8 cellular contexts compared by ENCODE assay signal in the genomic region with DNA sequence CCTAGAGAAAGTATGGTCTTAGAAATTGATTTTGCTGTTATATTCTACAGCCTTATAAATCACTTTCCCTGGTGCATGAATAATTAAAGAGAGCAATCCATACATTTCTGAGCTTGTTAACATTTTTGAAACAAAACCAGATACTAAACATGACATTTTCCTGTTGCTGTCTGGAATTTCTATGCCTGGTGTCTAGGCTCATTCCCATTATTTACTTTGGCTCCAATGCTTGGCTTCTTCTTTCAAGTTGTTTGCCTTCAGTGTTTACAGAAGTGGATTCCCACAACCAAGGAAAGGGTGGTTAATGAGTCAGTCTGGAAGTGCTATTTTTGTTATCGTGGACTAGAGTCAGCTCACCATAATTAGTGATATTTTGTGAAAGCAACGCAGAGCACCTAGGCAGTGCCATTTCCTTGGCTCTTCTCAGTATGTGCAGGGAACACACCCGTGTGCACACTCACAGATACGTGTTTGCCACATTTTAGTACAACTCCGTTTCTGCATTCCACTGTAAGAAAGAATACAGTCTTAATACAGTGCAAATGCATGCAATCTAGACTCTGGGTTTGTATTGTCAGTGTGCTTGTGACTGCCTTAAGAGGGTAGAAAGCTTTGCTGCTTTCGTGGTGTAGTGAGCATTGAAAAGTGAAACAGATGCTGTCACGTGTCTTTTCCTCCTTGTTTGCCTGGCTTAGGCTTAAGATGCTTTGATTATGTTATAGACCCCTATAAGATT.
DNase-seq lines count a peak whose midpoint lies in the region; TF ChIP-seq lines count a peak whose summit lies in the region.

No MANE protein-coding gene starts in this region.

- H3K4me1 Mint-ChIP-seq in activated T-helper 2 cell treated with anti-CD3 and anti-CD28 coated beads, Interferon-gamma antibody, Interleukin-2, Interleukin-4, amounts not matched to agents 10 μg/mL and 5 μg/mL and 100 μg/mL, durations not matched to agents 14 hours and 24 hours and 36 hours (ENCODE audit: low read depth), result no peaks in the 10 kb centered on the region

- peaks cover 24% of the 10 kb centered on the region for H3K27me3 Mint-ChIP-seq in activated T-helper 2 cell treated with anti-CD3 and anti-CD28 coated beads, Interferon-gamma antibody, Interleukin-2, Interleukin-4, amounts not matched to agents 10 μg/mL and 5 μg/mL and 100 μg/mL, durations not matched to agents 14 hours and 24 hours and 36 hours (ENCODE audit: low read depth)

- no peak overlapping the region for H3K4me3 Mint-ChIP-seq in activated T-helper 2 cell treated with anti-CD3 and anti-CD28 coated beads, Interferon-gamma antibody, Interleukin-2, Interleukin-4, amounts not matched to agents 10 μg/mL and 5 μg/mL and 100 μg/mL, durations not matched to agents 14 hours and 24 hours and 36 hours (ENCODE audit: low read depth)

- H3K9me3 ChIP-seq in ascending aorta, result no peaks in the 10 kb centered on the region
- no peaks in the 10 kb centered on the region for H3K9me3 ChIP-seq in testis

- H3K9me3 Mint-ChIP-seq in activated T-helper 2 cell treated with anti-CD3 and anti-CD28 coated beads, Interferon-gamma antibody, Interleukin-2, Interleukin-4, amounts not matched to agents 10 μg/mL and 5 μg/mL and 100 μg/mL, durations not matched to agents 14 hours and 24 hours and 36 hours, result no peaks in the 10 kb centered on the region

- no peak overlapping the region for H3K27ac Mint-ChIP-seq in activated T-helper 2 cell treated with anti-CD3 and anti-CD28 coated beads, Interferon-gamma antibody, Interleukin-2, Interleukin-4, amounts not matched to agents 10 μg/mL and 5 μg/mL and 100 μg/mL, durations not matched to agents 14 hours and 24 hours and 36 hours

- TF ChIP-seq CTCF in ascending aorta (IDR thresholded peaks at IDR 0.05) (no peak), testis (IDR thresholded peaks at IDR 0.05) (no peak)

- WGBS in testis, 2 donors, result 32 to 58% methylated on average over 7 of the region's 7 CpGs

- DNase-seq in DMS 273 (lab: John Stamatoyannopoulos, UW; ENCODE audit: unreplicated experiment) (peak; percentile 23), DMS 273 treated with DMSO at 0.1 percent for 48 hours (lab: John Stamatoyannopoulos, UW) (no peak), ascending aorta (ENCODE audit: low spot score in 2 of 2) (no peak), kidney glomerular epithelial cell (lab: John Stamatoyannopoulos, UW) (peak; percentile 96), testis (no peak), AML-193 (lab: John Stamatoyannopoulos, UW) (no peak), substantia nigra (lab: John Stamatoyannopoulos, UW) (no peak)
- no peak for DNase-seq in activated T-helper 2 cell treated with anti-CD3 and anti-CD28 coated beads, Interferon-gamma antibody, Interleukin-2, Interleukin-4, amounts not matched to agents 10 μg/mL and 5 μg/mL and 100 μg/mL, durations not matched to agents 14 hours and 24 hours and 36 hours (ENCODE audit: low spot score)

- intact Hi-C loops in ascending aorta (cut with DNase I) (loop anchor here (5.0 kb wide), 2 partner anchors 76 to 224 kb away; no protein-coding TSS in a partner anchor), testis (cut with DNase I; ENCODE audit: low total_unique reads) (no loop called here)
- intact Hi-C loops in activated T-helper 2 cell treated with anti-CD3 and anti-CD28 coated beads, Interferon-gamma antibody, Interleukin-2, Interleukin-4, amounts not matched to agents 10 μg/mL and 5 μg/mL and 100 μg/mL, durations not matched to agents 14 hours and 24 hours and 36 hours (cut with micrococcal nuclease), result no loop called here

- H3K36me3 ChIP-seq in ascending aorta (peaks cover 22 to 37% of the 10 kb centered on the region in 2 donors), testis (ENCODE audit: low read depth, missing control alignments) (no peaks in the 10 kb centered on the region)

- H3K27me3 ChIP-seq in ascending aorta (no peaks in the 10 kb centered on the region), testis (no peaks in the 10 kb centered on the region)

- peak overlapping the region in 1 of 2 donors; percentile 39 for H3K4me3 ChIP-seq in ascending aorta
- no peak overlapping the region for H3K4me3 ChIP-seq in testis

- no peak for TF ChIP-seq POLR2A in testis (IDR thresholded peaks at IDR 0.05)

- peak overlapping the region; percentile 86 to 88 for H3K27ac ChIP-seq in ascending aorta
- H3K27ac ChIP-seq in testis, result peak overlapping the region; percentile 57 to 79
- H3K27ac ChIP-seq in substantia nigra (ENCODE audit: low read depth, low read length, poor library complexity, severe bottlenecking), result no peak overlapping the region

- H3K36me3 Mint-ChIP-seq in activated T-helper 2 cell treated with anti-CD3 and anti-CD28 coated beads, Interferon-gamma antibody, Interleukin-2, Interleukin-4, amounts not matched to agents 10 μg/mL and 5 μg/mL and 100 μg/mL, durations not matched to agents 14 hours and 24 hours and 36 hours (ENCODE audit: low read depth), result no peaks in the 10 kb centered on the region

- H3K4me1 ChIP-seq in ascending aorta (peaks cover 28 to 40% of the 10 kb centered on the region in 2 donors), testis (peaks cover 11% of the 10 kb centered on the region)

Comparison
In these comparisons a context has a peak if more than half of its experiments do, and no peak if none do; other contexts are left out.
1. DNase-seq: peak in DMS 273 (single experiment) and kidney glomerular epithelial cell (single experiment); none in DMS 273 treated with DMSO at 0.1 percent for 48 hours (single experiment), ascending aorta (0 of 2), testis (single experiment), activated T-helper 2 cell treated with anti-CD3 and anti-CD28 coated beads, Interferon-gamma antibody, Interleukin-2, Interleukin-4, amounts not matched to agents 10 μg/mL and 5 μg/mL and 100 μg/mL, durations not matched to agents 14 hours and 24 hours and 36 hours (single experiment), AML-193 (0 of 2) and substantia nigra (0 of 49).